In the genomic region with DNA sequence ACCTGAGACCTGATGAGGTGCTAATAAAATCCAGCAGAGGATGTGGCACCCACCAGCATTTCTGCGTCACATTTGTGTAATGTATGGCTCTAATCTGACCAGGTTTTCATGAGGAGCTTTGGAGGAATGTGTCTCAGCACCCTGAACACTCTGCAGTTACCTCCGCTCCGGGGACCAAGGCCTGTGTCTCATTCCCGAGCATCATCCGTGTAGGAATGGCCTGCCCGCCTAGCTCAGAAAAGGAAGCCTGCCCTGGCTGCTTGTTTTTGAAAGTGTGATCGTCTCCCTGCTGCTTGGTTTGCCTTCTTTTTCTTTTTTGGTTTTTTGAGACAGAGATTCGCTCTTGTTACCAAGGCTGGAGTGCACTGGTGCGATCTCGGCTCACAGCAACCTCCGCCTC, we compare ENCODE assay signal across 20 cellular contexts.
"Had no signal": no experiment of that assay in that cellular context is flagged by ENCODE, and none has a peak within 500 bp of the region (broad histone marks: within the 10 kb centered on the region; RNA-seq: fewer than 3 reads in every experiment).

No MANE protein-coding gene starts in this region.

- H3K4me1 ChIP-seq: left lung, prostate gland, right atrium auricular region, transverse colon, vagina had no signal

- H3K27me3 ChIP-seq: right atrium auricular region, transverse colon, vagina had no signal

- H3K9me3 ChIP-seq: left lung, prostate gland, right atrium auricular region, thoracic aorta, vagina had no signal

- H3K27ac Mint-ChIP-seq: effector memory CD8-positive, alpha-beta T cell; nephron; stimulated activated naive B cell treated with anti-CD40 and anti-IgM and Interleukin-4, amounts not matched to agents 10 μg/mL and 1 μg/mL and 100 μg/mL, for 72 hours; stimulated activated naive CD8-positive, alpha-beta T cell treated with anti-CD3 and anti-CD28 coated beads, Interleukin-15, Interleukin-2, amounts not matched to agents 100 ng/mL and 50 ng/mL, for 24 hours had no signal

- DNase-seq: cortex of kidney; effector memory CD8-positive, alpha-beta T cell; hippocampal formation; left cardiac atrium; left lung; mesenchymal stem cell; midbrain; naive thymus-derived CD4-positive, alpha-beta T cell; nucleus accumbens; stimulated activated CD4-positive, alpha-beta T cell treated with anti-CD3 and anti-CD28 coated beads, Interleukin-15, amount 100 ng/mL, for 24 hours; stimulated activated CD4-positive, alpha-beta T cell treated with anti-CD3 and anti-CD28 coated beads, Interleukin-2, amount 100 ng/mL, for 48 hours; stimulated activated naive B cell treated with anti-CD40 and anti-IgM and Interleukin-4, amounts not matched to agents 10 μg/mL and 1 μg/mL and 100 μg/mL, for 72 hours; transverse colon had no signal

- ATAC-seq: effector memory CD8-positive, alpha-beta T cell; left cardiac atrium; left lung; naive thymus-derived CD4-positive, alpha-beta T cell; sciatic nerve; stimulated activated naive B cell treated with anti-CD40 and anti-IgM and Interleukin-4, amounts not matched to agents 10 μg/mL and 1 μg/mL and 100 μg/mL, for 72 hours had no signal

- H3K36me3 ChIP-seq: left lung, prostate gland, right atrium auricular region, thoracic aorta, transverse colon, vagina had no signal

- H3K27me3 Mint-ChIP-seq: stimulated activated naive CD8-positive, alpha-beta T cell treated with anti-CD3 and anti-CD28 coated beads, Interleukin-15, Interleukin-2, amounts not matched to agents 100 ng/mL and 50 ng/mL, for 24 hours had no signal

- H3K36me3 Mint-ChIP-seq: naive thymus-derived CD4-positive, alpha-beta T cell had no signal

- H3K4me1 Mint-ChIP-seq: naive thymus-derived CD4-positive, alpha-beta T cell; nephron; stimulated activated naive B cell treated with anti-CD40 and anti-IgM and Interleukin-4, amounts not matched to agents 10 μg/mL and 1 μg/mL and 100 μg/mL, for 72 hours had no signal

- H3K4me3 ChIP-seq: left lung, prostate gland, right atrium auricular region, thoracic aorta, transverse colon, vagina had no signal

- H3K27ac ChIP-seq: left lung, prostate gland, right atrium auricular region, thoracic aorta, transverse colon, vagina had no signal

- H3K4me3 Mint-ChIP-seq: effector memory CD8-positive, alpha-beta T cell; naive thymus-derived CD4-positive, alpha-beta T cell; nephron; stimulated activated naive B cell treated with anti-CD40 and anti-IgM and Interleukin-4, amounts not matched to agents 10 μg/mL and 1 μg/mL and 100 μg/mL, for 72 hours; stimulated activated naive CD8-positive, alpha-beta T cell treated with anti-CD3 and anti-CD28 coated beads, Interleukin-15, Interleukin-2, amounts not matched to agents 100 ng/mL and 50 ng/mL, for 24 hours had no signal

- H3K9me3 Mint-ChIP-seq: nephron had no signal
